ENCODE assay signal across 23 cellular contexts in genomic region chr11:107116358-107116757, GRCh38.
DNase-seq lines count a peak whose midpoint lies in the region; ATAC-seq, FAIRE-seq and TF ChIP-seq lines count a peak whose summit lies in the region.
"Had no signal": no experiment of that assay in that cellular context is flagged by ENCODE, and none has a peak within 500 bp of the region (broad histone marks: within the 10 kb centered on the region; RNA-seq: fewer than 3 reads in every experiment).

No MANE protein-coding gene starts in this region.

- DNase-seq in A549 (ENCODE audit: low read depth in 1 of 2, low spot score in 1 of 2) (no peak), NCI-H226 (peak; percentile 77), choroid plexus epithelial cell (ENCODE audit: low read depth) (peak; percentile 58), kidney tubule cell (ENCODE audit: low spot score) (peak; percentile 62), DMS114 treated with DMSO at 0.1 percent for 48 hours (lab: John Stamatoyannopoulos, UW; ENCODE audit: unreplicated experiment) (no peak)
- DNase-seq in activated naive CD8-positive, alpha-beta T cell treated with anti-CD3 and anti-CD28 coated beads, Interleukin-2, amount 50 U/mL, for 24 hours, result no peak
- DNase-seq: 8988T, DMS79, GM23248, MM.1S, NCI-H1105, NCI-H187, NCI-H446 treated with DMSO at 0.1 percent for 48 hours, NCI-H774, SHP77 had no signal

- 20% methylated on average over 2 of the region's 2 CpGs for WGBS in A549 (ENCODE audit: missing lambda C conversion rate)

- no peak overlapping the region for H3K27ac Mint-ChIP-seq in activated naive CD8-positive, alpha-beta T cell treated with anti-CD3 and anti-CD28 coated beads, Interleukin-2, amount 50 U/mL, for 24 hours
- no peak overlapping the region for H3K27ac Mint-ChIP-seq in stimulated activated memory B cell treated with anti-CD40 and anti-IgM and Interleukin-4, amounts not matched to agents 10 μg/mL and 1 μg/mL and 100 μg/mL, for 72 hours

- no peaks in the 10 kb centered on the region for H3K36me3 Mint-ChIP-seq in activated naive CD8-positive, alpha-beta T cell treated with anti-CD3 and anti-CD28 coated beads, Interleukin-2, amount 50 U/mL, for 24 hours (ENCODE audit: low read depth)
- no peaks in the 10 kb centered on the region for H3K36me3 Mint-ChIP-seq in stimulated activated memory B cell treated with anti-CD40 and anti-IgM and Interleukin-4, amounts not matched to agents 10 μg/mL and 1 μg/mL and 100 μg/mL, for 72 hours

- no peak overlapping the region for H3K27ac ChIP-seq in A549
- H3K27ac ChIP-seq: C4-2B, GM23248, HL-60 had no signal

- ATAC-seq in A549 (no peak), HG03521 (IDR thresholded peaks at IDR 0.05; ENCODE audit: unreplicated experiment) (no peak)
- no peak for ATAC-seq in activated naive CD8-positive, alpha-beta T cell treated with anti-CD3 and anti-CD28 coated beads, Interleukin-2, amount 50 U/mL, for 24 hours
- no peak for ATAC-seq in stimulated activated memory B cell treated with anti-CD40 and anti-IgM and Interleukin-4, amounts not matched to agents 10 μg/mL and 1 μg/mL and 100 μg/mL, for 72 hours
- ATAC-seq: Panc1 had no signal

- TF ChIP-seq RAD21 in A549 (conservative IDR thresholded peaks at IDR 0.05 in 1 of 2, IDR thresholded peaks at IDR 0.05 in 1 of 2), result no peak

- H3K4me1 ChIP-seq in A549, result no peaks in the 10 kb centered on the region

- CTCF ChIA-PET in A549 (lab: Yijun Ruan, JAX), result interaction anchor here (0.6 kb wide), 1 partner anchor 1040 kb away, joined by 3 read pairs; no protein-coding TSS in a partner anchor

- H3K27me3 Mint-ChIP-seq in activated naive CD8-positive, alpha-beta T cell treated with anti-CD3 and anti-CD28 coated beads, Interleukin-2, amount 50 U/mL, for 24 hours, result no peaks in the 10 kb centered on the region
- H3K27me3 Mint-ChIP-seq in stimulated activated memory B cell treated with anti-CD40 and anti-IgM and Interleukin-4, amounts not matched to agents 10 μg/mL and 1 μg/mL and 100 μg/mL, for 72 hours, result no peaks in the 10 kb centered on the region

- H3K4me3 ChIP-seq in A549, result no peak overlapping the region
- H3K4me3 ChIP-seq in choroid plexus epithelial cell (ENCODE audit: low read depth, low read length), result no peak overlapping the region
- H3K4me3 ChIP-seq: GM23248 had no signal

- H3K4me1 Mint-ChIP-seq in activated naive CD8-positive, alpha-beta T cell treated with anti-CD3 and anti-CD28 coated beads, Interleukin-2, amount 50 U/mL, for 24 hours, result no peaks in the 10 kb centered on the region
- H3K4me1 Mint-ChIP-seq in stimulated activated memory B cell treated with anti-CD40 and anti-IgM and Interleukin-4, amounts not matched to agents 10 μg/mL and 1 μg/mL and 100 μg/mL, for 72 hours, result no peaks in the 10 kb centered on the region

- H3K9me3 ChIP-seq in A549, result no peaks in the 10 kb centered on the region

- FAIRE-seq in A549 (lab: Jason Lieb, UNC), result no peak
- FAIRE-seq: G401.6, GM12891, GM19239 had no signal

- no peak overlapping the region for H3K4me3 Mint-ChIP-seq in activated naive CD8-positive, alpha-beta T cell treated with anti-CD3 and anti-CD28 coated beads, Interleukin-2, amount 50 U/mL, for 24 hours
- H3K4me3 Mint-ChIP-seq in stimulated activated memory B cell treated with anti-CD40 and anti-IgM and Interleukin-4, amounts not matched to agents 10 μg/mL and 1 μg/mL and 100 μg/mL, for 72 hours, result no peak overlapping the region

- no peak for TF ChIP-seq EP300 in A549 (IDR thresholded peaks at IDR 0.05)

- H3K9me3 Mint-ChIP-seq in activated naive CD8-positive, alpha-beta T cell treated with anti-CD3 and anti-CD28 coated beads, Interleukin-2, amount 50 U/mL, for 24 hours, result peaks cover 16% of the 10 kb centered on the region
- peaks cover 12% of the 10 kb centered on the region for H3K9me3 Mint-ChIP-seq in stimulated activated memory B cell treated with anti-CD40 and anti-IgM and Interleukin-4, amounts not matched to agents 10 μg/mL and 1 μg/mL and 100 μg/mL, for 72 hours

- POLR2A ChIA-PET in A549 (lab: Yijun Ruan, JAX), result no interaction called here

- no peak overlapping the region for H3K4me2 ChIP-seq in A549

- TF ChIP-seq POLR2A in A549 (IDR thresholded peaks at IDR 0.05; ENCODE audit: low read length), result no peak

- no peak for TF ChIP-seq CTCF in A549 (IDR thresholded peaks at IDR 0.05)
- no peak for TF ChIP-seq CTCF in choroid plexus epithelial cell (conservative IDR thresholded peaks at IDR 0.05; ENCODE audit: low read depth, low read length)

TF ChIP-seq in A549, 52 proteins besides CTCF, POLR2A, EP300 and RAD21:
- TF ChIP-seq HOXB5 (CRISPR knock-in tag; IDR thresholded peaks at IDR 0.05), result no peak
- TF ChIP-seq MAFK (IDR thresholded peaks at IDR 0.05; ENCODE audit: partially characterized antibody), result peak; percentile 80

Comparison
In these comparisons a context has a peak if more than half of its experiments do, and no peak if none do; other contexts are left out.
1. DNase-seq: peak in NCI-H226 (single experiment), choroid plexus epithelial cell (single experiment) and kidney tubule cell (single experiment); none in A549 (0 of 2), activated naive CD8-positive, alpha-beta T cell treated with anti-CD3 and anti-CD28 coated beads, Interleukin-2, amount 50 U/mL, for 24 hours (single experiment) and DMS114 treated with DMSO at 0.1 percent for 48 hours (single experiment).